ENCODE assay signal across 9 cellular contexts in the genomic region with DNA sequence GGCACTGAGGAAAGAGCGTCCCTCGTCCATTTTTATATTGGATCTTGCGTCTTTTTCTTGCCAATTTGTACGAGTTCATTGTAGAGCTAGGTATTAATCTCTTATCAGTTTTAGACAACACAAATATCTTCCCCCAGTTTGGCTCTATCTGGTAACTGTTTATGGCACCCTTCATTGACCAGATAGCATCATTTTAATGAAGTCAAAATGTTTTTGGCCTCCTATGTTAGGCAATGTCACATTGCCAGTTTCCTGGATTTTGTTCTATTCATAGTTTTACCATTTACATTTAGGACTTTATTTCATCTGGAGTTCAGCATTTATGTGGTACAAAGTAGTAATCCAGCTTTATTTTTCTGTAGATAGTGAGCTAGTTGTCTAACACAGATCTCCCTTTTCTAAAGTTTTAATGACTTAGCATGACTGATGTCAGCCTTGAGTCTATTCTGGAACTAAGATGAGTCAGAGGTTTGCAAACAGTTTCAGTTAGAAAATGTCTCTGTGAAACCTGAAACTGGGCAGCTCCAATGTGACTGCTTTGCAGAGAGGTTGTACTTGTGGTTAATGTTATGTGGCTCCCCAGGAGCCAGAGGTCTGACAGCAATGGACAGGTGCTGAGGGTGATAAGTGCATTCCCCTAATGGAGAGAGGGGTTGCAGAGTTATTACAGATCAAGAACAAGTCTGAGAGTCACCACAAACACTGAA. TPM values are rescaled to one million over a fixed set of nuclear protein-coding genes. Genes with fewer than 3 reads are reported as not detected.
DNase-seq lines count a peak whose midpoint lies in the region; ATAC-seq and TF ChIP-seq lines count a peak whose summit lies in the region.
"Had no signal": no experiment of that assay in that cellular context is flagged by ENCODE, and none has a peak within 500 bp of the region (broad histone marks: within the 10 kb centered on the region; RNA-seq: fewer than 3 reads in every experiment).

No MANE protein-coding gene starts in this region.

- no peaks in the 10 kb centered on the region for H3K27me3 Mint-ChIP-seq in Caco-2 (ENCODE audit: insufficient read depth, unreplicated experiment)
- peaks cover 0 to 4% of the 10 kb centered on the region in 2 donors for H3K27me3 Mint-ChIP-seq in natural killer cell treated with Interleukin-12 subunit alpha and Interleukin-12 subunit beta and Interleukin-15 and Interleukin-18, amount 100 ng/mL, for 72 hours

- intact Hi-C loops in Caco-2 (cut with micrococcal nuclease; ENCODE audit: unreplicated experiment) = loop anchor here (10.0 kb wide), 1 partner anchor 86 kb away; the partner anchor contains the start of gene SCARB2
- intact Hi-C loops in mammary epithelial cell (cut with micrococcal nuclease) = no loop called here

- peaks cover 31% of the 10 kb centered on the region for H3K4me1 Mint-ChIP-seq in Caco-2 (ENCODE audit: low read depth, unreplicated experiment)
- peaks cover 39 to 45% of the 10 kb centered on the region in 2 donors for H3K4me1 Mint-ChIP-seq in natural killer cell treated with Interleukin-12 subunit alpha and Interleukin-12 subunit beta and Interleukin-15 and Interleukin-18, amount 100 ng/mL, for 72 hours (ENCODE audit: low read depth in 2 of 2)

- ATAC-seq in GM19025 (IDR thresholded peaks at IDR 0.05; ENCODE audit: low read depth, unreplicated experiment) = peak; percentile 99
- peak; percentile 99 for ATAC-seq in HG03095 (IDR thresholded peaks at IDR 0.05; ENCODE audit: unreplicated experiment)
- peak; percentile 74 to 80 for ATAC-seq in natural killer cell treated with Interleukin-12 subunit alpha and Interleukin-12 subunit beta and Interleukin-15 and Interleukin-18, amount 100 ng/mL, for 72 hours

- in situ Hi-C loops in mammary epithelial cell (cut with MboI; ENCODE audit: low sequenced_read_pairs in 2 of 2) = loop anchor here in 1 of 2 donors (25.0 kb wide), 1 partner anchor 114 kb away; no protein-coding TSS in a partner anchor

- POLR2A ChIA-PET in Caco-2 (lab: Charles Lee) = no interaction called here

- H3K27me3 ChIP-seq in Caco-2 (replicated peaks; ENCODE audit: control insufficient read depth, insufficient read depth, low read length) (no peaks in the 10 kb centered on the region), mammary epithelial cell (ENCODE audit: insufficient read depth, low read length) (no peaks in the 10 kb centered on the region), Peyer's patch (no peaks in the 10 kb centered on the region)

- CTCF ChIA-PET in Caco-2 (lab: Charles Lee) (interaction anchor here (0.9 kb wide), 1 partner anchor 121 kb away, joined by 3 read pairs; no protein-coding TSS in a partner anchor), mammary epithelial cell (lab: Charles Lee; ENCODE audit: low non-redundant PET) (no interaction called here)

- dilution Hi-C loops in mammary epithelial cell (cut with HindIII; ENCODE audit: low sequenced_read_pairs) = no loop called here

- no peak overlapping the region for H3K4me2 ChIP-seq in mammary epithelial cell (ENCODE audit: insufficient read depth, low read depth, low read length)

- H3K9me3 Mint-ChIP-seq in Caco-2 (ENCODE audit: unreplicated experiment) = no peaks in the 10 kb centered on the region
- no peaks in the 10 kb centered on the region for H3K9me3 Mint-ChIP-seq in natural killer cell treated with Interleukin-12 subunit alpha and Interleukin-12 subunit beta and Interleukin-15 and Interleukin-18, amount 100 ng/mL, for 72 hours

- no peak overlapping the region for H3K4me3 Mint-ChIP-seq in Caco-2 (ENCODE audit: unreplicated experiment)
- H3K4me3 Mint-ChIP-seq in natural killer cell treated with Interleukin-12 subunit alpha and Interleukin-12 subunit beta and Interleukin-15 and Interleukin-18, amount 100 ng/mL, for 72 hours = peak overlapping the region; percentile 81

- H3K36me3 ChIP-seq in Caco-2 (ENCODE audit: control insufficient read depth, insufficient read depth, low read length) (no peaks in the 10 kb centered on the region), mammary epithelial cell (ENCODE audit: insufficient read depth, low read length) (no peaks in the 10 kb centered on the region), Peyer's patch (no peaks in the 10 kb centered on the region)

- H3K36me3 Mint-ChIP-seq in Caco-2 (ENCODE audit: insufficient read depth, unreplicated experiment) = no peaks in the 10 kb centered on the region
- H3K36me3 Mint-ChIP-seq in natural killer cell treated with Interleukin-12 subunit alpha and Interleukin-12 subunit beta and Interleukin-15 and Interleukin-18, amount 100 ng/mL, for 72 hours = peaks cover 31% of the 10 kb centered on the region

- H3K27ac ChIP-seq in mammary epithelial cell (ENCODE audit: insufficient read depth, low read depth, low read length) = peak overlapping the region; percentile 63
- H3K27ac ChIP-seq in Peyer's patch = peak overlapping the region in 2 of 4 donors; percentile 65 to 83

- TF ChIP-seq POLR2A in Peyer's patch (IDR thresholded peaks at IDR 0.05) = no peak

- peak in 1 of 2 experiments; percentile 28 for DNase-seq in Caco-2
- DNase-seq in NOMO-1 (lab: John Stamatoyannopoulos, UW; ENCODE audit: unreplicated experiment in 2 of 2) = peak; percentile 33 to 92
- peak; percentile 95 for DNase-seq in mammary epithelial cell
- DNase-seq in natural killer cell treated with Interleukin-12 subunit alpha and Interleukin-12 subunit beta and Interleukin-15 and Interleukin-18, amount 100 ng/mL, for 72 hours (ENCODE audit: low spot score) = no peak
- no peak for DNase-seq in Peyer's patch
- no peak for DNase-seq in T1000 (lab: John Stamatoyannopoulos, UW)

- H4K20me1 ChIP-seq in mammary epithelial cell (ENCODE audit: insufficient read depth, low read length) = no peaks in the 10 kb centered on the region

- BruUV-seq in Caco-2 (replicated peaks; lab: Mats Ljungman, UMichigan) (no TSS peak), mammary epithelial cell (replicated peaks; lab: Mats Ljungman, UMichigan) (no TSS peak)

- peak overlapping the region; percentile 28 for H2AFZ ChIP-seq in mammary epithelial cell (ENCODE audit: low read depth, low read length)

- H3K27ac Mint-ChIP-seq in Caco-2 (ENCODE audit: unreplicated experiment) = peak overlapping the region; percentile 37
- peak overlapping the region; percentile 87 for H3K27ac Mint-ChIP-seq in natural killer cell treated with Interleukin-12 subunit alpha and Interleukin-12 subunit beta and Interleukin-15 and Interleukin-18, amount 100 ng/mL, for 72 hours

- H3K4me1 ChIP-seq in Caco-2 = peaks cover 20% of the 10 kb centered on the region
- peaks cover 28% of the 10 kb centered on the region for H3K4me1 ChIP-seq in mammary epithelial cell (ENCODE audit: insufficient read depth, low read length)
- H3K4me1 ChIP-seq in Peyer's patch = peaks cover 0 to 23% (median 2%) of the 10 kb centered on the region in 4 donors

- no peak overlapping the region for H3K9ac ChIP-seq in mammary epithelial cell (ENCODE audit: insufficient read depth, low read length)

- H3K9me3 ChIP-seq in Caco-2 (peaks cover 10% of the 10 kb centered on the region), mammary epithelial cell (replicated peaks; ENCODE audit: insufficient read depth, low read length) (no peaks in the 10 kb centered on the region), Peyer's patch (no peaks in the 10 kb centered on the region)

- H3K4me3 ChIP-seq in Caco-2 (ENCODE audit: low read depth, low read length) (no peak overlapping the region), mammary epithelial cell (replicated peaks in 1 of 3; ENCODE audit: insufficient read depth in 1 of 3, low read depth in 2 of 3, low read length in 3 of 3) (no peak overlapping the region), Peyer's patch (peak overlapping the region in 1 of 4 donors; percentile 8)
- H3K4me3 ChIP-seq: skin epidermis had no signal

- TF ChIP-seq CTCF in Caco-2 (IDR thresholded peaks at IDR 0.05; ENCODE audit: insufficient read depth in 1 of 2, low read depth in 1 of 2, low read length in 1 of 2, severe bottlenecking in 1 of 2, unreplicated experiment in 1 of 2) (no peak), mammary epithelial cell (conservative IDR thresholded peaks at IDR 0.05 in 1 of 2, IDR thresholded peaks at IDR 0.05 in 1 of 2; ENCODE audit: extremely low read depth in 1 of 2, insufficient read depth in 1 of 2, low read depth in 1 of 2, low read length in 2 of 2) (no peak), Peyer's patch (IDR thresholded peaks at IDR 0.05) (no peak)

- 96% methylated on average over 4 of the region's 4 CpGs for WGBS in mammary epithelial cell (ENCODE audit: low coverage, missing lambda C conversion rate)

- peaks cover 6% of the 10 kb centered on the region for H3K79me2 ChIP-seq in mammary epithelial cell (ENCODE audit: insufficient read depth, low read length)

RNA-seq across cellular contexts. Expression of gene STBD1, which starts 5.3 kb away (rescaled TPM):
- total RNA-seq in Caco-2 (2022) (3.8 and 4.2 TPM in 2 replicates), mammary epithelial cell (10 to 100 TPM in 1 of 2 donors, 1 to 10 TPM in 1; 6.4 to 11.7 TPM), Peyer's patch (10 to 100 TPM in 3 of 4 donors, not detected in 1; 32.0 to 72.9 (median 50.4) TPM)
- 3.1 TPM for polyA plus RNA-seq in mammary epithelial cell
- polyA minus RNA-seq in mammary epithelial cell = 0.47 TPM
- 1 to 10 TPM; 3.6 to 3.9 TPM for total RNA-seq in natural killer cell treated with Interleukin-12 subunit alpha and Interleukin-12 subunit beta and Interleukin-15 and Interleukin-18, amount 100 ng/mL, for 72 hours

RNA-seq across cellular contexts. Expression of gene FAM47E, which starts 49.7 kb away (rescaled TPM):
- 6.3 and 6.6 TPM in 2 replicates for total RNA-seq in Caco-2 (2022)
- 1 to 10 TPM in 1 of 2 donors, under 1 TPM in 1; 0.80 to 1.5 TPM for total RNA-seq in mammary epithelial cell
- 0.23 TPM for polyA plus RNA-seq in mammary epithelial cell
- not detected for polyA minus RNA-seq in mammary epithelial cell
- total RNA-seq in natural killer cell treated with Interleukin-12 subunit alpha and Interleukin-12 subunit beta and Interleukin-15 and Interleukin-18, amount 100 ng/mL, for 72 hours = not detected
- 10 to 100 TPM in 1 of 4 donors, 1 to 10 TPM in 2, under 1 TPM in 1; 0.83 to 13.9 (median 7.6) TPM for total RNA-seq in Peyer's patch

Comparison
In these comparisons a context has a peak if more than half of its experiments do, and no peak if none do; other contexts are left out.
1. DNase-seq: peak in NOMO-1 (2 of 2) and mammary epithelial cell (single experiment); none in natural killer cell treated with Interleukin-12 subunit alpha and Interleukin-12 subunit beta and Interleukin-15 and Interleukin-18, amount 100 ng/mL, for 72 hours (single experiment), Peyer's patch (0 of 3) and T1000 (single experiment).
2. Peak in every context shown above with its lines, with median percentiles within 50 percentile points of each other: ATAC-seq.